Comparison of ENCODE assay signal across 29 cellular contexts in genomic region chr5:17432571-17432970, GRCh38.
"Had no signal": no experiment of that assay in that cellular context is flagged by ENCODE, and none has a peak within 500 bp of the region (broad histone marks: within the 10 kb centered on the region; RNA-seq: fewer than 3 reads in every experiment).

No MANE protein-coding gene starts in this region.

- H3K4me1 ChIP-seq: body of pancreas, esophagus muscularis mucosa, gastrocnemius medialis had no signal

- H3K36me3 ChIP-seq: adrenal gland, esophagus muscularis mucosa, gastrocnemius medialis, heart left ventricle had no signal

- H3K9me3 ChIP-seq: adrenal gland, body of pancreas, esophagus muscularis mucosa, gastrocnemius medialis, heart left ventricle had no signal

- H3K27me3 ChIP-seq: adrenal gland, body of pancreas, foreskin keratinocyte, gastrocnemius medialis, heart left ventricle had no signal

- ATAC-seq: activated CD4-positive, alpha-beta T cell treated with anti-CD3 and anti-CD28 coated beads for 36 hours; activated CD8-positive, alpha-beta memory T cell treated with anti-CD3 and anti-CD28 coated beads, Interleukin-2, amount 10 ng/mL, durations not matched to agents 7 days and 5 days; activated CD8-positive, alpha-beta T cell treated with anti-CD3 and anti-CD28 coated beads, Interleukin-2, amount 10 ng/mL, durations not matched to agents 7 days and 5 days; activated naive CD8-positive, alpha-beta T cell treated with anti-CD3 and anti-CD28 coated beads, Interleukin-2, amount 50 U/mL, for 24 hours; body of pancreas; effector memory CD8-positive, alpha-beta T cell; foreskin keratinocyte; gastrocnemius medialis; heart left ventricle had no signal

- FAIRE-seq: colon had no signal

- DNase-seq: activated CD4-positive, alpha-beta memory T cell treated with anti-CD3 and anti-CD28 coated beads for 36 hours; activated CD4-positive, alpha-beta T cell treated with anti-CD3 and anti-CD28 coated beads for 36 hours; activated CD4-positive, alpha-beta T cell treated with anti-CD3 and anti-CD28 coated beads, Interleukin-2, amount 10 ng/mL, durations not matched to agents 24 days and 14 days; activated CD4-positive, CD25-positive, alpha-beta regulatory T cell; activated CD4-positive, CD25-positive, alpha-beta regulatory T cell treated with anti-CD3 and anti-CD28 coated beads, Interleukin-2, amount 50 U/mL, for 72 hours; activated CD8-positive, alpha-beta memory T cell treated with anti-CD3 and anti-CD28 coated beads, Interleukin-2, amount 10 ng/mL, durations not matched to agents 7 days and 5 days; activated CD8-positive, alpha-beta memory T cell treated with anti-CD3 and anti-CD28 coated beads, Interleukin-2, amount 50 U/mL, for 4 hours; activated CD8-positive, alpha-beta T cell treated with anti-CD3 and anti-CD28 coated beads, Interleukin-2, amount 10 ng/mL, durations not matched to agents 7 days and 5 days; activated effector memory CD4-positive, alpha-beta T cell treated with anti-CD3 and anti-CD28 coated beads, Interleukin-2, amount 50 U/mL, for 16 hours; activated naive CD4-positive, alpha-beta T cell treated with anti-CD3 and anti-CD28 coated beads for 36 hours; activated naive CD8-positive, alpha-beta T cell treated with anti-CD3 and anti-CD28 coated beads for 36 hours; activated naive CD8-positive, alpha-beta T cell treated with anti-CD3 and anti-CD28 coated beads, Interleukin-2, amount 50 U/mL, for 24 hours; activated T-cell treated with anti-CD3 and anti-CD28 coated beads, Interleukin-2, amount 50 U/mL, for 1 hour; activated T-cell treated with anti-CD3 and anti-CD28 coated beads, Interleukin-2, amount 50 U/mL, for 48 hours; adrenal gland; aorta; body of pancreas; cortex of kidney; dermis blood vessel endothelial cell; effector CD4-positive, alpha-beta T cell; effector memory CD8-positive, alpha-beta T cell; erythroblast; foreskin keratinocyte; gastrocnemius medialis; glutamatergic neuron; heart left ventricle; T-helper 2 cell had no signal

- H3K27ac ChIP-seq: adrenal gland, body of pancreas, esophagus muscularis mucosa, foreskin keratinocyte, gastrocnemius medialis, heart left ventricle had no signal

- H3K4me3 ChIP-seq: adrenal gland, body of pancreas, esophagus muscularis mucosa, gastrocnemius medialis, heart left ventricle had no signal
